8 cellular contexts compared by ENCODE assay signal in the genomic region with DNA sequence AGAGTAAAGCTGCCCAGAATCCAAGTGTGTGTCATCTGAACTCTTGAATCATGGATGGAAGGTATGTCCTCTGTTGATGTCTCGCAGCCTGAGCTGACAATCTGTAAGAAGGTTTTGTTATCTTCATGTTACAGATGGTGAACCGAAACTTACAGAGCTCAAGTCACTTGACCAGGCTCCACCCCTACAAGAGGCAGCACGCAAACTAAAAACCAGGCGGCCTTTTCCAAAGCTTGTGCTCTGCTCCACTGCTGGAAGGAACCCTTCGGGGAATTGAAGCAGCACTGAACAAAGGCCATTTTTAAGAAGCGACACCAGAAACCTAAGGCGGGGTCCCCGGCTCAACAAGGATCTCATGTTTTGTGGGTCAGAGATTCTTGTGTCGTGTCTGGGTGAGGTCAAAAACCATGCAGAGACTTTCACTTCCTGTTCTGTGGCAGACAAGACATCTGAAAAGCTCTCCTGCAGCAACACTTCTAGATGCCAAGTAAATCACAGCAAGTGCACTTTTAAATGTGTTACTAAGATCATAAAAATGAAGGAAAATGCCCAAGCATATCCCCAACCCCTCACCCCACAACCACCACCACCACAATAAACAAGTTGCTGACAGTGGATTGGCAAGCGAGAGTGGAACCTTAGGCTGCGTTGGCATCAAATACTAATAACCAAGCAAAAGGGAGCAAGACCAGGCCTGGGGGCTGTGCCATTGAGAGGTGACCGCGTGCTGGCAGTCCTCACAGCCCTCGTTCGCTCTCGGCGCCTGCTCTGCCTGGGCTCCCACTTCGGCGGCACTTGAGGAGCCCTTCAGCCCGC. TPM values are rescaled to one million over a fixed set of nuclear protein-coding genes. Genes with fewer than 3 reads are reported as not detected.
DNase-seq lines count a peak whose midpoint lies in the region; ATAC-seq, FAIRE-seq and TF ChIP-seq lines count a peak whose summit lies in the region.

No MANE protein-coding gene starts in this region.

- H3K4me3 Mint-ChIP-seq in activated CD4-positive, alpha-beta T cell treated with anti-CD3 and anti-CD28 coated beads, Interleukin-2, amount 10 ng/mL, durations not matched to agents 24 days and 14 days = peak overlapping the region; percentile 70

- H3K4me1 Mint-ChIP-seq in activated CD4-positive, alpha-beta T cell treated with anti-CD3 and anti-CD28 coated beads, Interleukin-2, amount 10 ng/mL, durations not matched to agents 24 days and 14 days = peaks cover 54% of the 10 kb centered on the region

- ATAC-seq in GM19324 (IDR thresholded peaks at IDR 0.05; ENCODE audit: low FRiP score, unreplicated experiment) (peak; percentile 76), HG03175 (IDR thresholded peaks at IDR 0.05; ENCODE audit: unreplicated experiment) (peak; percentile 77), pancreas (no peak)

- H3K36me3 Mint-ChIP-seq in activated CD4-positive, alpha-beta T cell treated with anti-CD3 and anti-CD28 coated beads, Interleukin-2, amount 10 ng/mL, durations not matched to agents 24 days and 14 days (ENCODE audit: low read depth) = peaks cover 13% of the 10 kb centered on the region

- H3K9me3 ChIP-seq in pancreas = no peaks in the 10 kb centered on the region

- 87 to 91% methylated on average over 17 to 20 of the region's 20 CpGs for WGBS in pancreas, 2 donors

- H3K27ac Mint-ChIP-seq in activated CD4-positive, alpha-beta T cell treated with anti-CD3 and anti-CD28 coated beads, Interleukin-2, amount 10 ng/mL, durations not matched to agents 24 days and 14 days = peak overlapping the region; percentile 90

- H3K27me3 Mint-ChIP-seq in activated CD4-positive, alpha-beta T cell treated with anti-CD3 and anti-CD28 coated beads, Interleukin-2, amount 10 ng/mL, durations not matched to agents 24 days and 14 days = peaks cover 7% of the 10 kb centered on the region

- TF ChIP-seq CTCF in AG10803 (conservative IDR thresholded peaks at IDR 0.05; ENCODE audit: low read length) (no peak), pancreas (IDR thresholded peaks at IDR 0.05) (no peak)

- DNase-seq in AG10803 (ENCODE audit: low read depth) (peak; percentile 4), midbrain (lab: John Stamatoyannopoulos, UW) (peak; percentile 4), pancreas (no peak), 8988T (no peak), NCI-H510A treated with DMSO at 0.1 percent for 48 hours (lab: John Stamatoyannopoulos, UW) (no peak)
- peak; percentile 87 for DNase-seq in activated CD4-positive, alpha-beta T cell treated with anti-CD3 and anti-CD28 coated beads, Interleukin-2, amount 10 ng/mL, durations not matched to agents 24 days and 14 days

- H3K4me3 ChIP-seq in AG10803 (ENCODE audit: low read length) (no peak overlapping the region), pancreas (no peak overlapping the region)

- intact Hi-C loops in activated CD4-positive, alpha-beta T cell treated with anti-CD3 and anti-CD28 coated beads, Interleukin-2, amount 10 ng/mL, durations not matched to agents 24 days and 14 days (cut with micrococcal nuclease) = loop anchor here (1.0 kb wide), 1 partner anchor 25 kb away; no protein-coding TSS in a partner anchor
- intact Hi-C loops in pancreas (cut with DNase I) = no loop called here

- no peaks in the 10 kb centered on the region for H3K36me3 ChIP-seq in pancreas

- H3K27ac ChIP-seq in pancreas = peak overlapping the region in 1 of 4 donors; percentile 8

- H3K4me1 ChIP-seq in pancreas = peaks cover 0 to 5% (median 0%) of the 10 kb centered on the region in 3 donors

- FAIRE-seq in pancreas (lab: Jason Lieb, UNC) = no peak

- no peaks in the 10 kb centered on the region for H3K27me3 ChIP-seq in pancreas

- H3K9me3 Mint-ChIP-seq in activated CD4-positive, alpha-beta T cell treated with anti-CD3 and anti-CD28 coated beads, Interleukin-2, amount 10 ng/mL, durations not matched to agents 24 days and 14 days = no peaks in the 10 kb centered on the region

RNA-seq across cellular contexts. Expression of gene NQO2, which starts 27.3 kb away (rescaled TPM):
- total RNA-seq in activated CD4-positive, alpha-beta T cell treated with anti-CD3 and anti-CD28 coated beads, Interleukin-2, amount 10 ng/mL, durations not matched to agents 24 days and 14 days = 29.1 and 34.0 TPM in 2 replicates
- 10 to 100 TPM; 12.7 to 21.6 (median 18.0) TPM for total RNA-seq in pancreas
- polyA plus RNA-seq in pancreas = 10 to 100 TPM; 21.2 to 23.0 TPM

RNA-seq across cellular contexts. Expression of gene RIPK1, which starts 41.3 kb away (rescaled TPM):
- total RNA-seq in activated CD4-positive, alpha-beta T cell treated with anti-CD3 and anti-CD28 coated beads, Interleukin-2, amount 10 ng/mL, durations not matched to agents 24 days and 14 days = 17.0 and 17.9 TPM in 2 replicates
- 10 to 100 TPM in 2 of 6 donors, 1 to 10 TPM in 4; 9.0 to 15.2 (median 9.7) TPM for total RNA-seq in pancreas
- polyA plus RNA-seq in pancreas = 10 to 100 TPM; 10.1 to 20.5 TPM

RNA-seq across cellular contexts. Expression of gene SERPINB6, which starts 55.7 kb away (rescaled TPM):
- 33.1 and 36.2 TPM in 2 replicates for total RNA-seq in activated CD4-positive, alpha-beta T cell treated with anti-CD3 and anti-CD28 coated beads, Interleukin-2, amount 10 ng/mL, durations not matched to agents 24 days and 14 days
- total RNA-seq in pancreas = 100 to 1,000 TPM in 2 of 6 donors, 10 to 100 TPM in 4; 77.7 to 110 (median 97.3) TPM
- 100 to 1,000 TPM; 108 to 193 TPM for polyA plus RNA-seq in pancreas

Comparison
In these comparisons a context has a peak if more than half of its experiments do, and no peak if none do; other contexts are left out.
1. DNase-seq: peak in AG10803 (single experiment), activated CD4-positive, alpha-beta T cell treated with anti-CD3 and anti-CD28 coated beads, Interleukin-2, amount 10 ng/mL, durations not matched to agents 24 days and 14 days (single experiment) and midbrain (single experiment); none in pancreas (0 of 6), 8988T (single experiment) and NCI-H510A treated with DMSO at 0.1 percent for 48 hours (single experiment).
2. ATAC-seq: peak in GM19324 (single experiment) and HG03175 (single experiment); none in pancreas (0 of 4).